11 cellular contexts compared by ENCODE assay signal in genomic region chr9:96031366-96031824, GRCh38.
A peak's percentile ranks its signal among the peaks of the same experiment; 100 is the strongest.
DNase-seq lines count a peak whose midpoint lies in the region; ATAC-seq and TF ChIP-seq lines count a peak whose summit lies in the region.
"Had no signal": no experiment of that assay in that cellular context is flagged by ENCODE, and none has a peak within 500 bp of the region (broad histone marks: within the 10 kb centered on the region; RNA-seq: fewer than 3 reads in every experiment).

No MANE protein-coding gene starts in this region.

- TF ChIP-seq CTCF in mucosa of descending colon (IDR thresholded peaks at IDR 0.05), result no peak

- DNase-seq in COLO829 (ENCODE audit: low spot score) (peak; percentile 35), NCI-H2029 treated with DMSO at 0.1 percent for 48 hours (lab: John Stamatoyannopoulos, UW) (peak; percentile 89), astrocyte of the hippocampus (ENCODE audit: low read depth, low spot score) (peak; percentile 69), mucosa of descending colon (peak in 2 of 3 donors; percentile 25 to 45), SK-N-DZ (ENCODE audit: low spot score) (no peak), NOMO-1 (lab: John Stamatoyannopoulos, UW; ENCODE audit: unreplicated experiment in 2 of 2) (no peak)
- DNase-seq in activated T-cell treated with anti-CD3 and anti-CD28 coated beads, Interleukin-2, amount 50 U/mL, for 48 hours, result no peak
- DNase-seq: activated B cell treated with CpG ODN at 0.5 μM for 24 hours; CD8-positive, alpha-beta T cell had no signal

- no peaks in the 10 kb centered on the region for H3K36me3 ChIP-seq in mucosa of descending colon (ENCODE audit: low read depth)
- H3K36me3 ChIP-seq: adrenal gland had no signal

- H3K4me3 ChIP-seq in mucosa of descending colon, result no peak overlapping the region
- H3K4me3 ChIP-seq: adrenal gland had no signal

- intact Hi-C loops in mucosa of descending colon (cut with DNase I, micrococcal nuclease), result no loop called here

- H3K9me3 ChIP-seq in mucosa of descending colon, result no peaks in the 10 kb centered on the region
- H3K9me3 ChIP-seq: adrenal gland had no signal

- ATAC-seq in mucosa of descending colon (peak; percentile 37), GM21619 (IDR thresholded peaks at IDR 0.05; ENCODE audit: unreplicated experiment) (no peak)
- ATAC-seq: CD8-positive, alpha-beta T cell had no signal

- H3K4me1 ChIP-seq in mucosa of descending colon (ENCODE audit: low read depth), result no peaks in the 10 kb centered on the region

Comparison
In these comparisons a context has a peak if more than half of its experiments do, and no peak if none do; other contexts are left out.
1. DNase-seq: peak in COLO829 (single experiment), NCI-H2029 treated with DMSO at 0.1 percent for 48 hours (single experiment), astrocyte of the hippocampus (single experiment) and mucosa of descending colon (2 of 3); none in activated T-cell treated with anti-CD3 and anti-CD28 coated beads, Interleukin-2, amount 50 U/mL, for 48 hours (0 of 2), SK-N-DZ (single experiment) and NOMO-1 (0 of 2).